ENCODE assay signal across 9 cellular contexts in the genomic region with DNA sequence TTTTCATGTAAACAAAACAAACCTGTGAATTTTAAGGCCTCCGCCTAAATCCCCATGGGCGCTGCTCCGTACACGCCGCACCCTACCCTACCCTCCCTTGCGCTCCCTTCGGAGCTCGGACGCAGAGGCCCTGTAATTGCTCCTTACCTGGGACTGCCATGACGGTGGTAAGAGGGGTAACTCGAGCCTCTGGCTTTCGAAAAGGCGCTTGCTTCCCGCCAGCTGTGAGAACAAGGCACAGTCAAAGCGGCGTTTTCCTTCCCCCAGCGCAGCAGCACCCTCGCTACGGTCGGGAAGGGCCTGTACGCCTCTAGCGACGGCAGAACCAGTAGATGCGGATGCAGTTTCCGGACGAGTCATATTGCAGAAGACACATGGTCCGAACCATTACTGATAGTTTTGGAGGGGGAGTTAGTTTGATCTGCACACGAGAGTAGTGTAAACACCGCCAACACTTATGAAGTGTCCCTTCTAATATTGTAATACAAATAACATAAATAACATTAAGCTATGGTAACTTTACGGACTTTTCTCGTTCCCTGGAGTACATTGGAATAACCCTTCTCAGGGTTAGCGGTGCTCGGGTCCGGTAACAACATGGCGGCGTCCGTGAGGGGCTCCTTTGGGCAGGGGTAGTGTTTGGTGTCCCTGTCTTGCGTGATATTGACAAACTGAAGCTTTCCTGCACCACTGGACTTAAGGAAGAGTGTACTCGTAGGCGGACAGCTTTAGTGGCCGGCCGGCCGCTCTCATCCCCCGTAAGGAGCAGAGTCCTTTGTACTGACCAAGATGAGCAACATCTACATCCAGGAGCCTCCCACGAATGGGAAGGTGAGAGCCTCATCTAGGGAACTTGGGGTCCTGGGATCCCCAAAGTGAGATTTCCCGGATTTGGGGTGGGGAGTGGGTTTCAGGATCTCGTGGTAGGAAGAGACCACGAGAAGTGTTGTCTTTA.
DNase-seq lines count a peak whose midpoint lies in the region; ATAC-seq and FAIRE-seq lines count a peak whose summit lies in the region.
"Had no signal": no experiment of that assay in that cellular context is flagged by ENCODE, and none has a peak within 500 bp of the region (broad histone marks: within the 10 kb centered on the region; RNA-seq: fewer than 3 reads in every experiment).

A gene with protein sequence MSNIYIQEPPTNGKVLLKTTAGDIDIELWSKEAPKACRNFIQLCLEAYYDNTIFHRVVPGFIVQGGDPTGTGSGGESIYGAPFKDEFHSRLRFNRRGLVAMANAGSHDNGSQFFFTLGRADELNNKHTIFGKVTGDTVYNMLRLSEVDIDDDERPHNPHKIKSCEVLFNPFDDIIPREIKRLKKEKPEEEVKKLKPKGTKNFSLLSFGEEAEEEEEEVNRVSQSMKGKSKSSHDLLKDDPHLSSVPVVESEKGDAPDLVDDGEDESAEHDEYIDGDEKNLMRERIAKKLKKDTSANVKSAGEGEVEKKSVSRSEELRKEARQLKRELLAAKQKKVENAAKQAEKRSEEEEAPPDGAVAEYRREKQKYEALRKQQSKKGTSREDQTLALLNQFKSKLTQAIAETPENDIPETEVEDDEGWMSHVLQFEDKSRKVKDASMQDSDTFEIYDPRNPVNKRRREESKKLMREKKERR (plus strand): TSS at position 573 of the 955 bp plus-strand sequence. CDS start 217 bp downstream, at position 790.
A gene (minus strand): TSS at position 334 of the 955 bp plus-strand sequence. CDS start 174 bp downstream, at position 160.

- peak; percentile 83 for DNase-seq in AG08396 (ENCODE audit: low spot score)
- DNase-seq in NCI-H2227 treated with DMSO at 0.1 percent for 48 hours (lab: John Stamatoyannopoulos, UW): peak; percentile 78
- peak; percentile 53 to 64 (median 62) for DNase-seq in activated CD4-positive, CD25-positive, alpha-beta regulatory T cell (lab: John Stamatoyannopoulos, UW)
- DNase-seq in central memory CD4-positive, alpha-beta T cell: peak; percentile 80
- peak; percentile 71 for DNase-seq in stimulated activated CD4-positive, alpha-beta T cell treated with anti-CD3 and anti-CD28 coated beads, Interleukin-12 subunit alpha, Interleukin-12 subunit beta, amount 100 ng/mL, for 4 hours

- FAIRE-seq in islet of Langerhans (lab: Jason Lieb, UNC): peak; percentile 83
- FAIRE-seq: TTC549 had no signal

- peak; percentile 99 for ATAC-seq in GM18907 (IDR thresholded peaks at IDR 0.05; ENCODE audit: unreplicated experiment)
- peak; percentile 97 for ATAC-seq in HG03159 (IDR thresholded peaks at IDR 0.05; ENCODE audit: unreplicated experiment)

Comparison
In these comparisons a context has a peak if more than half of its experiments do, and no peak if none do; other contexts are left out.
1. Peak in every context shown above with its lines: DNase-seq and ATAC-seq.